In genomic region chr6:26217714-26218075, GRCh38 we compare ENCODE assay signal across 8 cellular contexts.
DNase-seq lines count a peak whose midpoint lies in the region; ATAC-seq and TF ChIP-seq lines count a peak whose summit lies in the region.

No MANE protein-coding gene starts in this region.

- H3K9me3 ChIP-seq in adrenal gland (replicated peaks in 1 of 3): no peaks in the 10 kb centered on the region

- DNase-seq in HFF-Myc (ENCODE audit: extremely low read depth, low read depth): no peak
- DNase-seq in adrenal gland: peak in 4 of 7 donors; percentile 30 to 76 (median 36)

- no peaks in the 10 kb centered on the region for H3K36me3 ChIP-seq in adrenal gland (replicated peaks in 1 of 2)

- no peak for TF ChIP-seq POLR2A in adrenal gland (IDR thresholded peaks at IDR 0.05)

- no peak for TF ChIP-seq CTCF in 22Rv1 (IDR thresholded peaks at IDR 0.05)
- no peak for TF ChIP-seq CTCF in HFF-Myc (IDR thresholded peaks at IDR 0.05; ENCODE audit: low read depth, low read length, missing control alignments)
- TF ChIP-seq CTCF in adrenal gland (IDR thresholded peaks at IDR 0.05): no peak

- H3K4me3 ChIP-seq in HFF-Myc (replicated peaks; ENCODE audit: low read depth, low read length) (peak overlapping the region; percentile 47), adrenal gland (peak overlapping the region in 2 of 4 donors; percentile 50 to 53)

- ATAC-seq in HG02852 (IDR thresholded peaks at IDR 0.05; ENCODE audit: unreplicated experiment) (no peak), HG03039 (IDR thresholded peaks at IDR 0.05; ENCODE audit: unreplicated experiment) (no peak), GM21737 (IDR thresholded peaks at IDR 0.05; ENCODE audit: unreplicated experiment) (no peak), HG02610 (IDR thresholded peaks at IDR 0.05; ENCODE audit: unreplicated experiment) (no peak)

- intact Hi-C loops in adrenal gland (cut with DNase I): no loop called here

- H3K27ac ChIP-seq in 22Rv1 (peak overlapping the region; percentile 99), adrenal gland (peak overlapping the region; percentile 84 to 97 (median 96)), layer of hippocampus (ENCODE audit: low read depth, low read length) (peak overlapping the region; percentile 83)

- peaks cover 10 to 24% of the 10 kb centered on the region in 2 donors for H3K4me1 ChIP-seq in adrenal gland (replicated peaks in 1 of 2)

- H3K27me3 ChIP-seq in adrenal gland (no peaks in the 10 kb centered on the region), layer of hippocampus (ENCODE audit: control insufficient read depth, insufficient read depth, low read length) (peaks cover 13% of the 10 kb centered on the region)

- WGBS in adrenal gland, 4 donors: 11 to 19% (median 15%) methylated on average over 10 of the region's 10 CpGs
